In the genomic region with DNA sequence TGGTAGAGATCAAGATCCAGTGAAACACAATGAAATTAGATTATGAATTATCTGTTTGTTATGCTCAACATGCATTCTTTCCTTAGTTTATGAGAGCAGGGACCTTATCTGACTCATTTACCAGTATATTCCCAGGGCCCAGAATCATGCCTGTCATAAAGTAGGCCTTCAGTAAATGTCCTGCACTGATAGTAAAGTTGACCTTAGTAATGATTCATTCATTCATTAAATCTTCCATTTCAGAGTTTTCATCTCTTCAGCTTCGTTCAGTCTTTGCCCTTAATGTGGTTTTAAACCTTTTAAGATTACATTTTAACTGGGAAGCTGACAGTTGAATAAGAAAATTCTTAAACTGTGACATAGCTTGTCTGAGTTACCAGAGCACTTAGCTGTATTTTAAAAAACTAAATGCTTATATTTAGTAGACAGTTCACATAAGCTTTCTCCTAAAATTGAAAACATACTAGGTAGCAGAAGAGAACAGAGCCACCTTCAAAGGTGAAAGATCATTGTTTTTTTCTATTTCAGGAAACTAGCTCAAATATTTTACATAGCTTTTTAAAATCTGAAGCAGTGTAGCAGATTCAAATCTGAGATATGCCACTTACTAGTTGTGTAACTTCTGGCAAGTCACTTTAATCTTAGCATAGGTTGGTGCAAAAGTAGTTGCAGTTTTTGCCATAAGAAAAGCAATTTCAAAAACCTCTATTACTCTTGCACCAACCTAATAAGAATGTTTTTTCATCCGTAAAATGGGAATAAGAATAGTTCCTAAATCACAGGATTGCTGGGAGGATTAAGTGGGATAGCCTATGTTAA, we compare ENCODE assay signal across 1 cellular context.
TF ChIP-seq lines count a peak whose summit lies in the region.

No MANE protein-coding gene starts in this region.

TF ChIP-seq in endothelial cell of umbilical vein, 7 proteins besides CTCF, POLR2A, EP300 and RAD21:
- TF ChIP-seq JUN (IDR thresholded peaks at IDR 0.05; ENCODE audit: borderline replicate concordance, insufficient read depth, insufficient read length, low read depth) (no peak), MYC (IDR thresholded peaks at IDR 0.05; ENCODE audit: low read depth, low read length) (no peak), GATA2 (IDR thresholded peaks at IDR 0.05; ENCODE audit: insufficient read depth, insufficient read length, low read depth, low read length) (no peak), FOS (IDR thresholded peaks at IDR 0.05; ENCODE audit: borderline replicate concordance, insufficient read depth, low read length) (no peak), EZH2 (IDR thresholded peaks at IDR 0.05; ENCODE audit: borderline replicate concordance, low read depth, low read length, severe bottlenecking) (no peak), POLR2AphosphoS5 (IDR thresholded peaks at IDR 0.05; ENCODE audit: insufficient read depth, low read depth, low read length) (no peak)
- TF ChIP-seq, protein P1, sequence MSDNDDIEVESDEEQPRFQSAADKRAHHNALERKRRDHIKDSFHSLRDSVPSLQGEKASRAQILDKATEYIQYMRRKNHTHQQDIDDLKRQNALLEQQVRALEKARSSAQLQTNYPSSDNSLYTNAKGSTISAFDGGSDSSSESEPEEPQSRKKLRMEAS (IDR thresholded peaks at IDR 0.05; ENCODE audit: insufficient read depth, insufficient read length): no peak
